In genomic region chr4:87321888-87322287, GRCh38 we compare ENCODE assay signal across 20 cellular contexts. TPM values are rescaled to one million over a fixed set of nuclear protein-coding genes. Genes with fewer than 3 reads are reported as not detected.
"Had no signal": no experiment of that assay in that cellular context is flagged by ENCODE, and none has a peak within 500 bp of the region (broad histone marks: within the 10 kb centered on the region; RNA-seq: fewer than 3 reads in every experiment).

No MANE protein-coding gene starts in this region.

- ATAC-seq: foreskin keratinocyte; left cardiac atrium; natural killer cell treated with Interleukin-12 subunit alpha and Interleukin-12 subunit beta and Interleukin-15 and Interleukin-18, amount 100 ng/mL, for 72 hours had no signal

- H3K9ac ChIP-seq: neural progenitor cell had no signal

- H3K9me3 ChIP-seq: colonic mucosa, left ventricle myocardium inferior, ovary, right atrium auricular region, suprapubic skin, thyroid gland, upper lobe of left lung had no signal

- H3K4me1 ChIP-seq: colonic mucosa, foreskin keratinocyte, left ventricle myocardium inferior, neural progenitor cell, right atrium auricular region, suprapubic skin, thyroid gland, upper lobe of left lung had no signal

- H3K4me2 ChIP-seq: neural progenitor cell had no signal

- H3K4me3 ChIP-seq: colonic mucosa, left ventricle myocardium inferior, lung, neural progenitor cell, ovary, right atrium auricular region, suprapubic skin, thyroid gland, upper lobe of left lung had no signal

- H2AFZ ChIP-seq: neural progenitor cell had no signal

- H3K27me3 ChIP-seq: colonic mucosa, foreskin keratinocyte, neural progenitor cell, ovary, right atrium auricular region, suprapubic skin, upper lobe of left lung had no signal

- DNase-seq: colonic mucosa; dermis blood vessel endothelial cell; foreskin keratinocyte; kidney; left cardiac atrium; left ventricle myocardium inferior; mesenchymal stem cell; midbrain; nucleus accumbens; ovary; small intestine; stimulated activated CD4-positive, alpha-beta T cell treated with anti-CD3 and anti-CD28 coated beads, Interleukin-12 subunit alpha, Interleukin-12 subunit beta, amount 100 ng/mL, for 4 hours; stimulated activated naive CD4-positive, alpha-beta T cell treated with Interleukin-2 at 50 U/mL for 16 hours; thyroid gland; upper lobe of left lung had no signal

- H3K36me3 ChIP-seq: colonic mucosa, left ventricle myocardium inferior, neural progenitor cell, ovary, right atrium auricular region, suprapubic skin, thyroid gland, upper lobe of left lung had no signal

- H3K27ac ChIP-seq: colonic mucosa, foreskin keratinocyte, left ventricle myocardium inferior, neural progenitor cell, ovary, right atrium auricular region, suprapubic skin, thyroid gland, upper lobe of left lung had no signal

RNA-seq across cellular contexts. Expression of gene HSD17B13, which starts 0.8 kb away (rescaled TPM):
- total RNA-seq: dermis blood vessel endothelial cell, kidney, right atrium auricular region had no signal
- polyA plus RNA-seq: foreskin keratinocyte had no signal
